In genomic region chr4:72971572-72971971, GRCh38 we compare ENCODE assay signal across 13 cellular contexts.
DNase-seq lines count a peak whose midpoint lies in the region; ATAC-seq and TF ChIP-seq lines count a peak whose summit lies in the region.
"Had no signal": no experiment of that assay in that cellular context is flagged by ENCODE, and none has a peak within 500 bp of the region (broad histone marks: within the 10 kb centered on the region; RNA-seq: fewer than 3 reads in every experiment).

No MANE protein-coding gene starts in this region.

- H3K36me3 ChIP-seq in brain microvascular endothelial cell (replicated peaks) (no peaks in the 10 kb centered on the region), kidney epithelial cell (ENCODE audit: control insufficient read depth, insufficient read depth, low read length) (no peaks in the 10 kb centered on the region), left ventricle myocardium inferior (no peaks in the 10 kb centered on the region)

- peak overlapping the region; percentile 68 for H3K27ac ChIP-seq in brain microvascular endothelial cell
- no peak overlapping the region for H3K27ac ChIP-seq in left ventricle myocardium inferior (replicated peaks)
- H3K27ac ChIP-seq: SK-N-MC had no signal

- DNase-seq in AG08396 (ENCODE audit: low spot score) (peak; percentile 11), M059J (ENCODE audit: low read depth) (peak; percentile 90), brain microvascular endothelial cell (peak; percentile 95), kidney epithelial cell (ENCODE audit: low read depth) (peak; percentile 78), activated gamma-delta T cell treated with Interleukin-2 at 50 U/mL for 16 hours (no peak), left ventricle myocardium inferior (no peak), cerebellum (ENCODE audit: low spot score) (no peak)
- DNase-seq: activated CD4-positive, alpha-beta T cell treated with anti-CD3 and anti-CD28 coated beads, Interleukin-2, amount 50 U/mL, for 4 hours; NCI-H510A; stimulated activated naive CD4-positive, alpha-beta T cell treated with Interleukin-2 at 50 U/mL for 16 hours had no signal

- in situ Hi-C loops in brain microvascular endothelial cell (cut with HindIII; ENCODE audit: low pct_ligation_motif_present, low sequenced_read_pairs) = no loop called here

- H3K4me3 ChIP-seq in brain microvascular endothelial cell (ENCODE audit: low read depth, low read length) (no peak overlapping the region), kidney epithelial cell (ENCODE audit: low read depth, low read length) (no peak overlapping the region), left ventricle myocardium inferior (no peak overlapping the region)
- H3K4me3 ChIP-seq: SK-N-MC had no signal

- no peaks in the 10 kb centered on the region for H3K27me3 ChIP-seq in brain microvascular endothelial cell (replicated peaks)
- H3K27me3 ChIP-seq in kidney epithelial cell (ENCODE audit: control insufficient read depth, insufficient read depth, low read length) = no peaks in the 10 kb centered on the region
- H3K27me3 ChIP-seq in left ventricle myocardium inferior (ENCODE audit: low read depth) = no peaks in the 10 kb centered on the region

- no peaks in the 10 kb centered on the region for H3K9me3 ChIP-seq in left ventricle myocardium inferior (replicated peaks)

- TF ChIP-seq CTCF in brain microvascular endothelial cell (IDR thresholded peaks at IDR 0.05; ENCODE audit: low read depth, low read length, missing control alignments) = no peak
- TF ChIP-seq CTCF in kidney epithelial cell (IDR thresholded peaks at IDR 0.05; ENCODE audit: insufficient read depth, low read length, poor library complexity, severe bottlenecking) = no peak
- no peak for TF ChIP-seq CTCF in left ventricle myocardium inferior (IDR thresholded peaks at IDR 0.05; ENCODE audit: borderline replicate concordance)

- no peak for ATAC-seq in GM19463 (IDR thresholded peaks at IDR 0.05; ENCODE audit: unreplicated experiment)
- ATAC-seq: activated naive CD4-positive, alpha-beta T cell treated with anti-CD3 and anti-CD28 coated beads, Interleukin-2, amount 50 U/mL, for 72 hours had no signal

- H3K4me1 ChIP-seq in left ventricle myocardium inferior = no peaks in the 10 kb centered on the region

- intact Hi-C loops in left ventricle myocardium inferior (cut with micrococcal nuclease) = no loop called here

Comparison
In these comparisons a context has a peak if more than half of its experiments do, and no peak if none do; other contexts are left out.
1. DNase-seq: peak in AG08396 (single experiment), M059J (single experiment), brain microvascular endothelial cell (single experiment) and kidney epithelial cell (single experiment); none in activated gamma-delta T cell treated with Interleukin-2 at 50 U/mL for 16 hours (single experiment), left ventricle myocardium inferior (single experiment) and cerebellum (single experiment).